21 cellular contexts compared by ENCODE assay signal in genomic region chr6:16840291-16840690, GRCh38.
DNase-seq lines count a peak whose midpoint lies in the region; ATAC-seq, FAIRE-seq and TF ChIP-seq lines count a peak whose summit lies in the region.
"Had no signal": no experiment of that assay in that cellular context is flagged by ENCODE, and none has a peak within 500 bp of the region (broad histone marks: within the 10 kb centered on the region; RNA-seq: fewer than 3 reads in every experiment).

No MANE protein-coding gene starts in this region.

- no peak overlapping the region for H3K27ac Mint-ChIP-seq in activated naive CD8-positive, alpha-beta T cell treated with anti-CD3 and anti-CD28 coated beads, Interleukin-2, amount 50 U/mL, for 24 hours
- H3K27ac Mint-ChIP-seq in activated naive CD8-positive, alpha-beta T cell treated with anti-CD3 and anti-CD28 coated beads for 36 hours: no peak overlapping the region
- peak overlapping the region; percentile 75 for H3K27ac Mint-ChIP-seq in astrocyte (ENCODE audit: unreplicated experiment)
- H3K27ac Mint-ChIP-seq: activated T-helper 1 cell treated with anti-CD3 and anti-CD28 coated beads, Interleukin-12 subunit alpha, Interleukin-12 subunit beta, Interleukin-2, Interleukin-4 antibody, amounts not matched to agents 30 ng/mL and 10 ng/mL and 1 ng/mL, durations not matched to agents 14 hours and 24 hours and 36 hours had no signal

- no peak overlapping the region for H3K27ac ChIP-seq in astrocyte (ENCODE audit: low read depth, low read length)
- H3K27ac ChIP-seq in smooth muscle cell (ENCODE audit: low read depth): no peak overlapping the region
- H3K27ac ChIP-seq: neutrophil had no signal

- H3K27me3 Mint-ChIP-seq in activated naive CD8-positive, alpha-beta T cell treated with anti-CD3 and anti-CD28 coated beads, Interleukin-2, amount 50 U/mL, for 24 hours: no peaks in the 10 kb centered on the region
- H3K27me3 Mint-ChIP-seq in activated naive CD8-positive, alpha-beta T cell treated with anti-CD3 and anti-CD28 coated beads for 36 hours: no peaks in the 10 kb centered on the region
- H3K27me3 Mint-ChIP-seq in astrocyte (ENCODE audit: low read depth, unreplicated experiment): no peaks in the 10 kb centered on the region

- H3K27me3 ChIP-seq in astrocyte (ENCODE audit: insufficient read depth, low read length): no peaks in the 10 kb centered on the region
- no peaks in the 10 kb centered on the region for H3K27me3 ChIP-seq in smooth muscle cell (ENCODE audit: low read depth)

- H3K36me3 Mint-ChIP-seq in activated naive CD8-positive, alpha-beta T cell treated with anti-CD3 and anti-CD28 coated beads, Interleukin-2, amount 50 U/mL, for 24 hours (ENCODE audit: low read depth): no peaks in the 10 kb centered on the region
- no peaks in the 10 kb centered on the region for H3K36me3 Mint-ChIP-seq in activated naive CD8-positive, alpha-beta T cell treated with anti-CD3 and anti-CD28 coated beads for 36 hours
- no peaks in the 10 kb centered on the region for H3K36me3 Mint-ChIP-seq in astrocyte (ENCODE audit: low read depth, unreplicated experiment)

- H3F3A ChIP-seq in smooth muscle cell (ENCODE audit: low read depth): peaks cover 2% of the 10 kb centered on the region

- H3K9ac ChIP-seq in astrocyte (ENCODE audit: low read length) (no peak overlapping the region), smooth muscle cell (ENCODE audit: low read depth) (no peak overlapping the region)

- no peaks in the 10 kb centered on the region for H3K36me3 ChIP-seq in astrocyte (ENCODE audit: insufficient read depth, low read length)
- H3K36me3 ChIP-seq in smooth muscle cell (ENCODE audit: low read depth): no peaks in the 10 kb centered on the region
- H3K36me3 ChIP-seq: neutrophil had no signal

- 42% methylated on average over 3 of the region's 3 CpGs for WGBS in smooth muscle cell (ENCODE audit: low lambda C conversion rate)

- H3K9me3 Mint-ChIP-seq in activated naive CD8-positive, alpha-beta T cell treated with anti-CD3 and anti-CD28 coated beads, Interleukin-2, amount 50 U/mL, for 24 hours: no peaks in the 10 kb centered on the region
- no peaks in the 10 kb centered on the region for H3K9me3 Mint-ChIP-seq in activated naive CD8-positive, alpha-beta T cell treated with anti-CD3 and anti-CD28 coated beads for 36 hours
- H3K9me3 Mint-ChIP-seq in astrocyte (ENCODE audit: unreplicated experiment): peaks cover 2% of the 10 kb centered on the region
- H3K9me3 Mint-ChIP-seq: activated T-helper 1 cell treated with anti-CD3 and anti-CD28 coated beads, Interleukin-12 subunit alpha, Interleukin-12 subunit beta, Interleukin-2, Interleukin-4 antibody, amounts not matched to agents 30 ng/mL and 10 ng/mL and 1 ng/mL, durations not matched to agents 14 hours and 24 hours and 36 hours had no signal

- peak overlapping the region; percentile 38 for H3K4me2 ChIP-seq in astrocyte (ENCODE audit: low read length)
- H3K4me2 ChIP-seq in smooth muscle cell: no peak overlapping the region

- H4K20me1 ChIP-seq in astrocyte (ENCODE audit: insufficient read depth, low read length) (no peaks in the 10 kb centered on the region), smooth muscle cell (ENCODE audit: low read depth) (no peaks in the 10 kb centered on the region)

- H2AFZ ChIP-seq in astrocyte (ENCODE audit: low read depth, low read length) (no peak overlapping the region), smooth muscle cell (ENCODE audit: low read depth) (peak overlapping the region; percentile 36)

- H3K9me3 ChIP-seq in astrocyte (ENCODE audit: insufficient read depth, low read depth, low read length) (no peaks in the 10 kb centered on the region), smooth muscle cell (replicated peaks; ENCODE audit: low read depth) (no peaks in the 10 kb centered on the region)
- H3K9me3 ChIP-seq: neutrophil had no signal

- H3K4me3 ChIP-seq in astrocyte (ENCODE audit: insufficient read depth, low read depth, low read length) (no peak overlapping the region), smooth muscle cell (no peak overlapping the region)

- no peak for DNase-seq in activated naive CD8-positive, alpha-beta T cell treated with anti-CD3 and anti-CD28 coated beads, Interleukin-2, amount 50 U/mL, for 24 hours
- no peak for DNase-seq in activated naive CD8-positive, alpha-beta T cell treated with anti-CD3 and anti-CD28 coated beads for 36 hours
- DNase-seq in GM20000 (ENCODE audit: low spot score): peak; percentile 18
- no peak for DNase-seq in astrocyte (ENCODE audit: low read depth)
- DNase-seq in smooth muscle cell (lab: John Stamatoyannopoulos, UW; ENCODE audit: unreplicated experiment): no peak
- no peak for DNase-seq in epidermal melanocyte (ENCODE audit: insufficient read length, low spot score)
- no peak for DNase-seq in GM19239 (ENCODE audit: insufficient read length, low spot score)
- DNase-seq: ACHN; activated CD4-positive, alpha-beta T cell treated with anti-CD3 and anti-CD28 coated beads, Interleukin-2, amount 50 U/mL, for 4 hours; central memory CD4-positive, alpha-beta T cell; DMS79; effector CD8-positive, alpha-beta T cell; HCEC 1CT; kidney; mesenchymal stem cell; NCI-H187; NCI-H345; SW 1271 had no signal

- H3K4me3 Mint-ChIP-seq in activated naive CD8-positive, alpha-beta T cell treated with anti-CD3 and anti-CD28 coated beads, Interleukin-2, amount 50 U/mL, for 24 hours: no peak overlapping the region
- no peak overlapping the region for H3K4me3 Mint-ChIP-seq in activated naive CD8-positive, alpha-beta T cell treated with anti-CD3 and anti-CD28 coated beads for 36 hours
- H3K4me3 Mint-ChIP-seq in astrocyte (ENCODE audit: unreplicated experiment): no peak overlapping the region
- H3K4me3 Mint-ChIP-seq: activated T-helper 1 cell treated with anti-CD3 and anti-CD28 coated beads, Interleukin-12 subunit alpha, Interleukin-12 subunit beta, Interleukin-2, Interleukin-4 antibody, amounts not matched to agents 30 ng/mL and 10 ng/mL and 1 ng/mL, durations not matched to agents 14 hours and 24 hours and 36 hours had no signal

- peaks cover 36% of the 10 kb centered on the region for H3K4me1 Mint-ChIP-seq in activated naive CD8-positive, alpha-beta T cell treated with anti-CD3 and anti-CD28 coated beads, Interleukin-2, amount 50 U/mL, for 24 hours
- peaks cover 25% of the 10 kb centered on the region for H3K4me1 Mint-ChIP-seq in activated naive CD8-positive, alpha-beta T cell treated with anti-CD3 and anti-CD28 coated beads for 36 hours
- peaks cover 29% of the 10 kb centered on the region for H3K4me1 Mint-ChIP-seq in astrocyte (ENCODE audit: low read depth, unreplicated experiment)

- H3K79me2 ChIP-seq in astrocyte (ENCODE audit: insufficient read depth, low read length) (no peaks in the 10 kb centered on the region), smooth muscle cell (ENCODE audit: low read depth) (no peaks in the 10 kb centered on the region)

- FAIRE-seq in astrocyte (lab: Jason Lieb, UNC) (no peak), GM19239 (lab: Jason Lieb, UNC) (no peak)
- FAIRE-seq: kidney had no signal

- TF ChIP-seq CTCF in GM20000 (IDR thresholded peaks at IDR 0.05; ENCODE audit: extremely low read depth, missing control alignments): no peak
- no peak for TF ChIP-seq CTCF in astrocyte (IDR thresholded peaks at IDR 0.05; ENCODE audit: insufficient read depth, low read depth, low read length)
- no peak for TF ChIP-seq CTCF in smooth muscle cell (IDR thresholded peaks at IDR 0.05; ENCODE audit: borderline replicate concordance, insufficient read depth, poor library complexity, severe bottlenecking)

- peak; percentile 22 for ATAC-seq in activated naive CD8-positive, alpha-beta T cell treated with anti-CD3 and anti-CD28 coated beads, Interleukin-2, amount 50 U/mL, for 24 hours
- no peak for ATAC-seq in GM21737 (IDR thresholded peaks at IDR 0.05; ENCODE audit: unreplicated experiment)

- H3K4me1 ChIP-seq in astrocyte (ENCODE audit: insufficient read depth, low read length) (peaks cover 5% of the 10 kb centered on the region), smooth muscle cell (ENCODE audit: low read depth) (peaks cover 9% of the 10 kb centered on the region)
